Comparison of ENCODE assay signal across 9 cellular contexts in genomic region chr10:117663750-117664149, GRCh38.
DNase-seq lines count a peak whose midpoint lies in the region; ATAC-seq, FAIRE-seq and TF ChIP-seq lines count a peak whose summit lies in the region.
"Had no signal": no experiment of that assay in that cellular context is flagged by ENCODE, and none has a peak within 500 bp of the region (broad histone marks: within the 10 kb centered on the region; RNA-seq: fewer than 3 reads in every experiment).

No MANE protein-coding gene starts in this region.

- H3K4me1 ChIP-seq in GM12878 (ENCODE audit: control insufficient read depth, insufficient read depth, low read length) = peaks cover 8% of the 10 kb centered on the region

- peaks cover 0 to 15% of the 10 kb centered on the region in 2 donors for H3K27me3 Mint-ChIP-seq in effector memory CD8-positive, alpha-beta T cell

- peaks cover 4% of the 10 kb centered on the region; the same call in 2 of the 3 replicates for H3K9me3 ChIP-seq in GM12878 (replicated peaks; ENCODE audit: control insufficient read depth, insufficient read depth, low read length)

- CTCF ChIA-PET in GM12878 (lab: Yijun Ruan, JAX) = interaction anchor here (3.2 kb wide), 1 partner anchor 12 kb away, joined by 23 read pairs; no protein-coding TSS in a partner anchor

- SMC1A ChIA-PET in GM12878 (lab: Charles Lee; ENCODE audit: uncharacterized antibody, unreplicated experiment) = interaction anchor here (1.3 to 17.2 kb wide), 5 partner anchors 10 to 126 kb away, joined by 4 to 300 read pairs (median 21); no protein-coding TSS in a partner anchor

- H3K4me1 Mint-ChIP-seq in effector memory CD8-positive, alpha-beta T cell (ENCODE audit: low read depth in 2 of 2) = no peaks in the 10 kb centered on the region

- no peak overlapping the region; the same call in 1 of the 2 replicates for H3K9ac ChIP-seq in GM12878 (ENCODE audit: control insufficient read depth, insufficient read depth, low read length)

- peak; percentile 18; the same call in 1 of the 2 replicates for TF ChIP-seq RAD21 in GM12878 (IDR thresholded peaks at IDR 0.05; ENCODE audit: insufficient read depth, low read depth, low read length)

- BruUV-seq in GM12878 (replicated peaks; lab: Mats Ljungman, UMichigan) = no TSS peak

- H3K9me3 Mint-ChIP-seq in effector memory CD8-positive, alpha-beta T cell = no peaks in the 10 kb centered on the region

- RAD21 ChIA-PET in GM12878 (lab: Charles Lee; ENCODE audit: unreplicated experiment) = interaction anchor here (1.0 to 5.0 kb wide), 6 partner anchors 9 to 46 kb away, joined by 3 to 64 read pairs (median 12); no protein-coding TSS in a partner anchor

- H3K4me3 Mint-ChIP-seq in effector memory CD8-positive, alpha-beta T cell = no peak overlapping the region

- H3K4me2 ChIP-seq in GM12878 (ENCODE audit: control insufficient read depth, insufficient read depth) = no peak overlapping the region; the same call in 1 of the 2 replicates

- TF ChIP-seq EP300 in GM12878 (IDR thresholded peaks at IDR 0.05; ENCODE audit: borderline replicate concordance in 1 of 2, control insufficient read depth in 1 of 2, low read depth in 2 of 2, low read length in 2 of 2) = peak; percentile 89 to 99

- H3K27me3 ChIP-seq in GM12878 (replicated peaks in 1 of 2; ENCODE audit: control insufficient read depth in 2 of 2, insufficient read depth in 2 of 2, low read length in 1 of 2) = no peaks in the 10 kb centered on the region

- in situ Hi-C loops in GM12878 (cut with MboI) = no loop called here

- no peak overlapping the region for H3K27ac Mint-ChIP-seq in effector memory CD8-positive, alpha-beta T cell

- FAIRE-seq in GM12878 (lab: Jason Lieb, UNC) = peak; percentile 84
- FAIRE-seq: colon had no signal

- TF ChIP-seq CTCF in GM12878 (IDR thresholded peaks at IDR 0.05 in 2 of 3, conservative IDR thresholded peaks at IDR 0.05 in 1 of 3; ENCODE audit: control insufficient read depth in 2 of 3, extremely low read depth in 1 of 3, insufficient read depth in 1 of 3, low read depth in 3 of 3, low read length in 3 of 3) = no peak

- no peak overlapping the region for H2AFZ ChIP-seq in GM12878 (ENCODE audit: control insufficient read depth, low read depth, low read length)

- POLR2A ChIA-PET in GM12878 (lab: Charles Lee) = interaction anchor here (0.9 to 1.8 kb wide), 5 partner anchors 10 to 41 kb away, joined by 3 to 5 read pairs (median 5); no protein-coding TSS in a partner anchor

- no peak overlapping the region; the same call in 1 of the 2 replicates for H3K27ac ChIP-seq in GM12878 (ENCODE audit: control insufficient read depth, insufficient read depth)

- no peak overlapping the region for H3K4me3 ChIP-seq in GM12878

- no peaks in the 10 kb centered on the region for H3K79me2 ChIP-seq in GM12878 (ENCODE audit: control insufficient read depth, insufficient read depth, low read length)

- WGBS in GM12878 (ENCODE audit: insufficient coverage, insufficient replicate concordance, low lambda C conversion rate, missing lambda C conversion rate) = 3% methylated on average over 2 of the region's 2 CpGs

- peak; percentile 92 for DNase-seq in AG08395 (ENCODE audit: low spot score)
- DNase-seq in GM12878 (ENCODE audit: low read depth, low spot score) = peak; percentile 83
- DNase-seq in D341Med (ENCODE audit: low spot score) = no peak
- no peak for DNase-seq in effector memory CD8-positive, alpha-beta T cell
- no peak for DNase-seq in retina
- DNase-seq in dedifferentiated amniotic fluid mesenchymal stem cell (ENCODE audit: extremely low spot score) = no peak

- no peaks in the 10 kb centered on the region for H3K36me3 Mint-ChIP-seq in effector memory CD8-positive, alpha-beta T cell (ENCODE audit: insufficient read depth)

- no peak for TF ChIP-seq POLR2A in GM12878 (IDR thresholded peaks at IDR 0.05; ENCODE audit: low read depth, low read length)

- ATAC-seq in GM19023 (IDR thresholded peaks at IDR 0.05; ENCODE audit: unreplicated experiment) (peak; percentile 99), HG03064 (IDR thresholded peaks at IDR 0.05; ENCODE audit: low read depth, unreplicated experiment) (peak; percentile 97), GM12878 (peak; percentile 99)
- no peak for ATAC-seq in effector memory CD8-positive, alpha-beta T cell (replicated peaks)

- no peaks in the 10 kb centered on the region for H4K20me1 ChIP-seq in GM12878 (ENCODE audit: control insufficient read depth, insufficient read depth)

- no peaks in the 10 kb centered on the region for H3K36me3 ChIP-seq in GM12878 (ENCODE audit: control insufficient read depth in 2 of 2, insufficient read depth in 2 of 2, low read length in 1 of 2)

- intact Hi-C loops in GM12878 (cut with micrococcal nuclease; ENCODE audit: unreplicated experiment) = loop anchor here (1.0 to 2.0 kb wide), 2 partner anchors 10 to 47 kb away; no protein-coding TSS in a partner anchor

TF ChIP-seq in GM12878, 131 proteins besides CTCF, POLR2A, EP300 and RAD21 (continues in another document):
- TF ChIP-seq SMAD1 (IDR thresholded peaks at IDR 0.05; ENCODE audit: low read depth, partially characterized antibody) (peak; percentile 83), RELB (IDR thresholded peaks at IDR 0.05; ENCODE audit: low read depth) (peak; percentile 92), ZSCAN29 (IDR thresholded peaks at IDR 0.05) (no peak), SUPT20H (IDR thresholded peaks at IDR 0.05; ENCODE audit: borderline replicate concordance, control insufficient read depth, low read depth, low read length) (no peak), PML (IDR thresholded peaks at IDR 0.05; ENCODE audit: low read length) (no peak), MTA2 (IDR thresholded peaks at IDR 0.05; ENCODE audit: low read depth) (peak; percentile 91), ZBTB11 (CRISPR knock-in tag; IDR thresholded peaks at IDR 0.05) (no peak), CBX3 (IDR thresholded peaks at IDR 0.05; ENCODE audit: borderline replicate concordance, low read depth) (no peak), SMAD5 (IDR thresholded peaks at IDR 0.05; ENCODE audit: low read depth) (no peak), WRNIP1 (IDR thresholded peaks at IDR 0.05; ENCODE audit: borderline replicate concordance, low read depth, low read length) (no peak), ZBTB33 (IDR thresholded peaks at IDR 0.05) (no peak), FOXK2 (IDR thresholded peaks at IDR 0.05) (no peak)

Comparison
In these comparisons a context has a peak if more than half of its experiments do, and no peak if none do; other contexts are left out.
1. DNase-seq: peak in AG08395 (single experiment) and GM12878 (single experiment); none in D341Med (single experiment), effector memory CD8-positive, alpha-beta T cell (0 of 3), retina (single experiment) and dedifferentiated amniotic fluid mesenchymal stem cell (single experiment).